ENCODE assay signal across 23 cellular contexts in the genomic region with DNA sequence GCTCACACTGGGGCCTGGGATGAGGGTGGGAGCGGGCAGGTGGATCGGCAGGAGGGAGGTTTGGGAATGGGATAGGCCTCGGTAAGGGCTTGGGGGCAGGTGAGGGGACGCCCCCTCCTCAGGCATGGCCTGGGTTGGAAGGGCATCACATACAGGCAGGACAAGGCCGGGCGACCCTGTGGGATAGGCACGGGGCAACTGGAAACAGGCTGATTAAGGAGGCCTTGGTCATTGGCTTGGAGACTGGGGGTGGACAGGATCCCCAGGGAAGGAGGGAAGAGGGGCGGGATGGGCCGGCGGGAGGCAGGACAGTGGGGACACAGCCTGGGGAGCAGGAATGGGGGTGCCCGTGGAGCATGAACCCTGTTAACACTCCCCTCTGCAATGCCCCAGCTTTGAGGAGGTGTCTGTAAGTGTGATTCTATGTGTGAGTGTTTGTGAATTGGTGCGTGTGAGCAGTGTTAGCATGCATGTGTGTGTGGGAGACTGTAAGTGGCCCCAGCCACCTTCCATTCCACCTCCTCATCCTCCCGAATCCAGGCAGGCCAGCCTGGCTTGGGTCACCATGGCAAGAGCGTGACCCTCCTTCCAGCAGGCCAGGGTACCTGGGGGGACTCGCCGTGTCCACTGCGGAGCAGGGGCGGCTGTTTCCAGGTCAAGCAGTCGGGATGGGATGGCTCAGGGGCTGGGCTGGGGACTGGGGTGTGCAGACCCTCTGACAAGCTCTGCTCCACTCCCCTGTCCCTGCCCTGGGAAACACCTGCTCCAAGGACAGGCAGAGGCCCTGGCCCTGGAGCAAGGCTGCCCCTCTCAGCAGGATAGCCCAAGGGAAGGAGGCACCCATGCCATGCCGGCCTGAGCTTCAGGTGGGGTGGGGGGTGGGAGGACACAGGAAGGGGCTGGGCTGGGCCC. TPM values are rescaled to one million over a fixed set of nuclear protein-coding genes. Genes with fewer than 3 reads are reported as not detected.
DNase-seq lines count a peak whose midpoint lies in the region; ATAC-seq, FAIRE-seq and TF ChIP-seq lines count a peak whose summit lies in the region.
"Had no signal": no experiment of that assay in that cellular context is flagged by ENCODE, and none has a peak within 500 bp of the region (broad histone marks: within the 10 kb centered on the region; RNA-seq: fewer than 3 reads in every experiment).

No MANE protein-coding gene starts in this region.

- H3K27ac ChIP-seq in H1 (ENCODE audit: low read depth, low read length) (no peak overlapping the region), stomach (peak overlapping the region; percentile 94 to 98 (median 98))
- H3K27ac ChIP-seq: BLaER1 treated with 17β-estradiol and CSF1 and Interleukin-3, amounts not matched to agents 10 nM and 100 nM; brain microvascular endothelial cell; thoracic aorta had no signal

- no peak for TF ChIP-seq EP300 in H1 (IDR thresholded peaks at IDR 0.05; ENCODE audit: borderline replicate concordance in 1 of 2, low read depth in 2 of 2, low read length in 2 of 2)
- no peak for TF ChIP-seq EP300 in stomach (IDR thresholded peaks at IDR 0.05)

- H4K8ac ChIP-seq in H1 (ENCODE audit: extremely low read depth, insufficient read depth, low read length), result no peak overlapping the region

- H3K18ac ChIP-seq in H1 (ENCODE audit: extremely low read depth, low read length), result no peak overlapping the region

- WGBS in H1 (ENCODE audit: extremely low coverage in 1 of 2, insufficient coverage in 1 of 2, insufficient read length in 1 of 2, insufficient replicate concordance in 2 of 2, low coverage in 1 of 2, low lambda C conversion rate in 2 of 2, missing lambda C conversion rate in 1 of 2), 2 experiments, result 90% methylated on average over 15 of the region's 20 CpGs; no CpG with 5 or more reads in 1 of the 2 experiments
- WGBS in stomach, 5 donors, result 79 to 91% (median 84%) methylated on average over 15 to 20 of the region's 20 CpGs

- no peak overlapping the region for H2BK20ac ChIP-seq in H1 (ENCODE audit: low read length)

- H4K20me1 ChIP-seq in H1 (replicated peaks in 1 of 2; ENCODE audit: control insufficient read depth in 1 of 2, insufficient read depth in 2 of 2, low read length in 2 of 2), result peaks cover 5 to 11% of the 10 kb centered on the region in 2 experiments

- H2BK12ac ChIP-seq in H1 (ENCODE audit: low read depth, low read length), result no peak overlapping the region

- H3K4me3 Mint-ChIP-seq in activated T-cell treated with anti-CD3 and anti-CD28 coated beads, Interleukin-2, amount 50 U/mL, for 24 hours, result no peak overlapping the region
- no peak overlapping the region for H3K4me3 Mint-ChIP-seq in activated T-cell treated with anti-CD3 and anti-CD28 coated beads, Interleukin-2, amount 50 U/mL, for 72 hours
- H3K4me3 Mint-ChIP-seq in mesothelial cell of epicardium, result no peak overlapping the region
- H3K4me3 Mint-ChIP-seq: HFFc6 had no signal

- H3K9me3 ChIP-seq in H1 (ENCODE audit: insufficient read depth in 2 of 2, low read depth in 1 of 2, low read length in 1 of 2) (no peaks in the 10 kb centered on the region), stomach (no peaks in the 10 kb centered on the region)
- H3K9me3 ChIP-seq: BLaER1 treated with 17β-estradiol and CSF1 and Interleukin-3, amounts not matched to agents 10 nM and 100 nM; thoracic aorta had no signal

- H3K79me1 ChIP-seq in H1 (ENCODE audit: low read depth, low read length), result no peaks in the 10 kb centered on the region

- ATAC-seq in activated T-cell treated with anti-CD3 and anti-CD28 coated beads, Interleukin-2, amount 50 U/mL, for 72 hours (replicated peaks in 1 of 2), result no peak
- ATAC-seq in HG03521 (IDR thresholded peaks at IDR 0.05; ENCODE audit: unreplicated experiment), result no peak

- peaks cover 11% of the 10 kb centered on the region; the same call in 1 of the 2 replicates for H3K23me2 ChIP-seq in H1 (ENCODE audit: low read depth, low read length)

- peak overlapping the region; percentile 29 for H3K27ac Mint-ChIP-seq in activated T-cell treated with anti-CD3 and anti-CD28 coated beads, Interleukin-2, amount 50 U/mL, for 24 hours
- no peak overlapping the region for H3K27ac Mint-ChIP-seq in activated T-cell treated with anti-CD3 and anti-CD28 coated beads, Interleukin-2, amount 50 U/mL, for 72 hours
- peak overlapping the region; percentile 67 for H3K27ac Mint-ChIP-seq in mesothelial cell of epicardium
- H3K27ac Mint-ChIP-seq: HFFc6 had no signal

- H3K79me2 ChIP-seq in H1 (ENCODE audit: control insufficient read depth in 1 of 2, insufficient read depth in 2 of 2, low read length in 2 of 2), result peaks cover 0 to 4% of the 10 kb centered on the region in 2 experiments; a peak in 1 of 4 replicates

- TF ChIP-seq POLR2A in H1 (IDR thresholded peaks at IDR 0.05; ENCODE audit: control extremely low read depth in 1 of 2, low read depth in 2 of 2, low read length in 2 of 2) (no peak), stomach (IDR thresholded peaks at IDR 0.05) (no peak)

- no peaks in the 10 kb centered on the region for H3K9me3 Mint-ChIP-seq in activated T-cell treated with anti-CD3 and anti-CD28 coated beads, Interleukin-2, amount 50 U/mL, for 24 hours
- H3K9me3 Mint-ChIP-seq in activated T-cell treated with anti-CD3 and anti-CD28 coated beads, Interleukin-2, amount 50 U/mL, for 72 hours, result no peaks in the 10 kb centered on the region
- H3K9me3 Mint-ChIP-seq in mesothelial cell of epicardium, result no peaks in the 10 kb centered on the region
- H3K9me3 Mint-ChIP-seq: HFFc6 had no signal

- no peak overlapping the region for H2BK120ac ChIP-seq in H1 (replicated peaks; ENCODE audit: low read depth, low read length)

- FAIRE-seq in H1 (lab: Jason Lieb, UNC), result no peak
- FAIRE-seq: A204.1, GM12891 had no signal

- peaks cover 9% of the 10 kb centered on the region for H3K36me3 Mint-ChIP-seq in activated T-cell treated with anti-CD3 and anti-CD28 coated beads, Interleukin-2, amount 50 U/mL, for 24 hours (ENCODE audit: low read depth)
- peaks cover 4 to 5% of the 10 kb centered on the region in 2 donors for H3K36me3 Mint-ChIP-seq in activated T-cell treated with anti-CD3 and anti-CD28 coated beads, Interleukin-2, amount 50 U/mL, for 72 hours (ENCODE audit: insufficient read depth in 2 of 2)
- no peaks in the 10 kb centered on the region for H3K36me3 Mint-ChIP-seq in mesothelial cell of epicardium

- H3K56ac ChIP-seq in H1 (replicated peaks; ENCODE audit: insufficient read length, low read depth, low read length), result no peak overlapping the region

- CTCF ChIA-PET in H1 (lab: Charles Lee; ENCODE audit: partially characterized antibody), result interaction anchor here (0.9 to 2.4 kb wide), 2 partner anchors 14 to 23 kb away, joined by 4 to 7 read pairs; no protein-coding TSS in a partner anchor

- no peak overlapping the region for H3K9ac ChIP-seq in H1 (replicated peaks in 1 of 4; ENCODE audit: extremely low read depth in 1 of 4, low read depth in 3 of 4, low read length in 3 of 4)

- H3K36me3 ChIP-seq in H1 (ENCODE audit: control insufficient read depth in 2 of 4, insufficient read depth in 4 of 4, low read length in 3 of 4) (no peaks in the 10 kb centered on the region), stomach (peaks cover 0 to 10% (median 8%) of the 10 kb centered on the region in 4 donors)
- H3K36me3 ChIP-seq: thoracic aorta had no signal

- H3K27me3 ChIP-seq in H1 (replicated peaks in 1 of 4; ENCODE audit: control insufficient read depth in 3 of 4, extremely low read depth in 1 of 4, insufficient read depth in 3 of 4, low read length in 3 of 4), result peaks cover 0 to 12% (median 6%) of the 10 kb centered on the region in 4 experiments; a peak in 6 of 7 replicates
- no peaks in the 10 kb centered on the region for H3K27me3 ChIP-seq in stomach
- H3K27me3 ChIP-seq: BLaER1 treated with 17β-estradiol and CSF1 and Interleukin-3, amounts not matched to agents 10 nM and 100 nM; brain microvascular endothelial cell had no signal

- no peak for TF ChIP-seq CTCF in H1 (IDR thresholded peaks at IDR 0.05; ENCODE audit: control extremely low read depth in 1 of 3, insufficient read depth in 1 of 3, low read depth in 1 of 3, low read length in 3 of 3)
- no peak for TF ChIP-seq CTCF in mesothelial cell of epicardium (IDR thresholded peaks at IDR 0.05; ENCODE audit: unreplicated experiment)
- TF ChIP-seq CTCF in stomach (IDR thresholded peaks at IDR 0.05), result no peak

- H3K4me1 Mint-ChIP-seq in activated T-cell treated with anti-CD3 and anti-CD28 coated beads, Interleukin-2, amount 50 U/mL, for 24 hours (ENCODE audit: low read depth), result peaks cover 18% of the 10 kb centered on the region
- H3K4me1 Mint-ChIP-seq in activated T-cell treated with anti-CD3 and anti-CD28 coated beads, Interleukin-2, amount 50 U/mL, for 72 hours (ENCODE audit: low read depth), result peaks cover 15% of the 10 kb centered on the region
- peaks cover 38% of the 10 kb centered on the region for H3K4me1 Mint-ChIP-seq in mesothelial cell of epicardium

- H3K4me2 ChIP-seq in H1 (ENCODE audit: insufficient read depth in 1 of 2, low read depth in 2 of 2, low read length in 2 of 2), result no peak overlapping the region

- H3K4ac ChIP-seq in H1 (replicated peaks; ENCODE audit: insufficient read length, low read depth, low read length), result no peak overlapping the region

- H3K27me3 Mint-ChIP-seq in activated T-cell treated with anti-CD3 and anti-CD28 coated beads, Interleukin-2, amount 50 U/mL, for 24 hours, result no peaks in the 10 kb centered on the region
- no peaks in the 10 kb centered on the region for H3K27me3 Mint-ChIP-seq in activated T-cell treated with anti-CD3 and anti-CD28 coated beads, Interleukin-2, amount 50 U/mL, for 72 hours (ENCODE audit: low read depth)
- no peaks in the 10 kb centered on the region for H3K27me3 Mint-ChIP-seq in mesothelial cell of epicardium (ENCODE audit: low read depth)

- H3K4me3 ChIP-seq in H1 (ENCODE audit: extremely low read depth in 1 of 4, insufficient read depth in 2 of 4, low read depth in 3 of 4, low read length in 4 of 4) (no peak overlapping the region), stomach (no peak overlapping the region)
- H3K4me3 ChIP-seq: BLaER1 treated with 17β-estradiol and CSF1 and Interleukin-3, amounts not matched to agents 10 nM and 100 nM; thoracic aorta had no signal

- no peak overlapping the region for H2BK5ac ChIP-seq in H1 (ENCODE audit: low read depth, low read length)

- H2AFZ ChIP-seq in H1 (ENCODE audit: low read length), result no peak overlapping the region

- no peak overlapping the region for H2BK15ac ChIP-seq in H1 (ENCODE audit: low read length)

- intact Hi-C loops in stomach (cut with DNase I; ENCODE audit: low total_unique reads), result no loop called here

- H3K14ac ChIP-seq in H1 (ENCODE audit: insufficient read length), result no peak overlapping the region

- H3K23ac ChIP-seq in H1 (ENCODE audit: insufficient read length), result no peak overlapping the region

- no peak overlapping the region for H2AK5ac ChIP-seq in H1 (ENCODE audit: low read depth, low read length)

- H3K4me1 ChIP-seq in H1 (replicated peaks in 1 of 4; ENCODE audit: control insufficient read depth in 3 of 4, insufficient read depth in 4 of 4, low read length in 3 of 4) (peaks cover 0 to 15% (median 8%) of the 10 kb centered on the region in 4 experiments; a peak in 5 of 7 replicates), stomach (peaks cover 40 to 75% (median 71%) of the 10 kb centered on the region in 4 donors)

- no peak overlapping the region for H4K5ac ChIP-seq in H1 (ENCODE audit: insufficient read length, low read depth, low read length)

- DNase-seq in activated T-cell treated with anti-CD3 and anti-CD28 coated beads, Interleukin-2, amount 50 U/mL, for 24 hours, result no peak
- DNase-seq in activated T-cell treated with anti-CD3 and anti-CD28 coated beads, Interleukin-2, amount 50 U/mL, for 72 hours, result no peak
- DNase-seq in H1 (ENCODE audit: low read depth in 1 of 2, low spot score in 2 of 2), result no peak
- DNase-seq in mesothelial cell of epicardium (ENCODE audit: low spot score in 2 of 2, unreplicated experiment in 2 of 2), result no peak
- peak; percentile 24 for DNase-seq in stomach
- no peak for DNase-seq in activated T-cell treated with anti-CD3 and anti-CD28 coated beads, Interleukin-2, amount 50 U/mL, for 48 hours
- no peak for DNase-seq in GF-D8 (lab: John Stamatoyannopoulos, UW)
- DNase-seq: activated gamma-delta T cell treated with Interleukin-2 at 50 U/mL for 16 hours, brain microvascular endothelial cell, cortex of kidney, DMS 273 treated with DMSO at 0.1 percent for 48 hours, foreskin fibroblast, HFFc6, NCI-H1436, NCI-H774, OCI-M1 had no signal

- POLR2A ChIA-PET in H1 (lab: Charles Lee; ENCODE audit: partially characterized antibody), result interaction anchor here (1.2 to 2.5 kb wide), 2 partner anchors 10 to 11 kb away, joined by 5 to 7 read pairs; no protein-coding TSS in a partner anchor

- TF ChIP-seq RAD21 in H1 (IDR thresholded peaks at IDR 0.05 in 1 of 2, conservative IDR thresholded peaks at IDR 0.05 in 1 of 2; ENCODE audit: low read depth in 2 of 2, low read length in 2 of 2), result no peak

- H4K91ac ChIP-seq in H1 (replicated peaks; ENCODE audit: insufficient read length, low read length), result peak overlapping the region; percentile 85

RNA-seq across cellular contexts. Expression of gene PIM3, which starts 3.4 kb away (rescaled TPM):
- 100 to 1,000 TPM; 209 to 236 TPM for total RNA-seq in activated T-cell treated with anti-CD3 and anti-CD28 coated beads, Interleukin-2, amount 50 U/mL, for 72 hours
- 30.0 and 31.2 TPM in 2 replicates for total RNA-seq in H1 (2021; fragmentation: NEBNext Ultra II Directional; extraction: Animal tissue kit (Norgen Biotek cat#: 25700))
- polyA plus RNA-seq in H1 (2011; rRNA removed) (22.6 and 40.2 TPM in 2 replicates), stomach (10 to 100 TPM; 75.6 to 87.6 (median 81.6) TPM)
- 20.5 TPM for polyA plus RNA-seq in H1 (2011; cell fraction: cytosol; rRNA removed)
- polyA plus RNA-seq in H1 (2011; cell fraction: nucleus; rRNA removed), result 43.4 TPM
- 16.0 to 28.8 TPM (median 24.5 TPM) in 4 replicates for polyA plus RNA-seq in H1 (2012, experiment 1 of 2)
- polyA plus RNA-seq in H1 (2012, experiment 2 of 2), result 23.8 TPM
- 20.9 TPM for polyA plus RNA-seq in H1 (2013, experiment 1 of 2)
- 21.1 TPM for polyA plus RNA-seq in H1 (2013, experiment 2 of 2)
- 3.8 and 3.9 TPM in 2 replicates for polyA minus RNA-seq in H1 (2011; rRNA and poly(A)+ RNA removed)
- 17.7 TPM for polyA minus RNA-seq in H1 (2011; cell fraction: cytosol; rRNA and poly(A)+ RNA removed)
- 20.5 TPM for polyA minus RNA-seq in H1 (2011; cell fraction: nucleus; rRNA and poly(A)+ RNA removed)
- total RNA-seq in mesothelial cell of epicardium (57.5 to 62.5 TPM (median 59.8 TPM) in 3 replicates), stomach (100 to 1,000 TPM in 3 of 5 donors, 10 to 100 TPM in 2; 51.9 to 802 (median 298) TPM)

RNA-seq across cellular contexts. Expression of gene CRELD2, which starts 38.7 kb away (rescaled TPM):
- 10 to 100 TPM; 24.4 to 33.2 TPM for total RNA-seq in activated T-cell treated with anti-CD3 and anti-CD28 coated beads, Interleukin-2, amount 50 U/mL, for 72 hours
- 36.6 and 39.4 TPM in 2 replicates for total RNA-seq in H1 (2021; fragmentation: NEBNext Ultra II Directional; extraction: Animal tissue kit (Norgen Biotek cat#: 25700))
- 24.5 and 34.3 TPM in 2 replicates for polyA plus RNA-seq in H1 (2011; rRNA removed)
- 35.6 TPM for polyA plus RNA-seq in H1 (2011; cell fraction: cytosol; rRNA removed)
- polyA plus RNA-seq in H1 (2011; cell fraction: nucleus; rRNA removed), result 52.5 TPM
- polyA plus RNA-seq in H1 (2012, experiment 1 of 2), result 19.3 to 35.8 TPM (median 34.6 TPM) in 4 replicates
- polyA plus RNA-seq in H1 (2012, experiment 2 of 2), result 23.7 TPM
- 24.9 TPM for polyA plus RNA-seq in H1 (2013, experiment 1 of 2)
- polyA plus RNA-seq in H1 (2013, experiment 2 of 2), result 26.3 TPM
- 6.1 and 8.2 TPM in 2 replicates for polyA minus RNA-seq in H1 (2011; rRNA and poly(A)+ RNA removed)
- polyA minus RNA-seq in H1 (2011; cell fraction: cytosol; rRNA and poly(A)+ RNA removed), result 8.7 TPM
- polyA minus RNA-seq in H1 (2011; cell fraction: nucleus; rRNA and poly(A)+ RNA removed), result 8.0 TPM
- 41.4 to 42.2 TPM (median 41.9 TPM) in 3 replicates for total RNA-seq in mesothelial cell of epicardium
- total RNA-seq in stomach, result 10 to 100 TPM; 35.4 to 83.0 (median 81.1) TPM
- 10 to 100 TPM; 19.4 to 30.4 (median 29.0) TPM for polyA plus RNA-seq in stomach

RNA-seq across cellular contexts. Expression of gene ALG12, which starts 38.9 kb away (rescaled TPM):
- 10 to 100 TPM; 11.7 to 13.6 TPM for total RNA-seq in activated T-cell treated with anti-CD3 and anti-CD28 coated beads, Interleukin-2, amount 50 U/mL, for 72 hours
- 22.5 and 25.0 TPM in 2 replicates for total RNA-seq in H1 (2021; fragmentation: NEBNext Ultra II Directional; extraction: Animal tissue kit (Norgen Biotek cat#: 25700))
- polyA plus RNA-seq in H1 (2011; rRNA removed) (13.4 and 24.1 TPM in 2 replicates), stomach (1 to 10 TPM; 3.8 to 9.2 (median 8.8) TPM)
- 16.1 TPM for polyA plus RNA-seq in H1 (2011; cell fraction: cytosol; rRNA removed)
- polyA plus RNA-seq in H1 (2011; cell fraction: nucleus; rRNA removed), result 28.5 TPM
- polyA plus RNA-seq in H1 (2012, experiment 1 of 2), result 14.6 to 25.7 TPM (median 22.3 TPM) in 4 replicates
- polyA plus RNA-seq in H1 (2012, experiment 2 of 2), result 19.9 TPM
- 23.8 TPM for polyA plus RNA-seq in H1 (2013, experiment 1 of 2)
- polyA plus RNA-seq in H1 (2013, experiment 2 of 2), result 25.7 TPM
- 20.3 and 23.2 TPM in 2 replicates for polyA minus RNA-seq in H1 (2011; rRNA and poly(A)+ RNA removed)
- polyA minus RNA-seq in H1 (2011; cell fraction: cytosol; rRNA and poly(A)+ RNA removed), result 11.2 TPM
- 7.9 TPM for polyA minus RNA-seq in H1 (2011; cell fraction: nucleus; rRNA and poly(A)+ RNA removed)
- total RNA-seq in mesothelial cell of epicardium (26.4 to 30.9 TPM (median 26.8 TPM) in 3 replicates), stomach (10 to 100 TPM in 2 of 5 donors, 1 to 10 TPM in 3; 2.3 to 30.7 (median 9.4) TPM)

RNA-seq across cellular contexts. Expression of gene IL17REL, which starts 55.4 kb away (rescaled TPM):
- total RNA-seq in activated T-cell treated with anti-CD3 and anti-CD28 coated beads, Interleukin-2, amount 50 U/mL, for 72 hours, result 1 to 10 TPM in 1 of 2 donors, under 1 TPM in 1; 0.36 to 1.1 TPM
- 0.08 and 0.20 TPM in 2 replicates for total RNA-seq in H1 (2021; fragmentation: NEBNext Ultra II Directional; extraction: Animal tissue kit (Norgen Biotek cat#: 25700))
- 0.15 and 0.17 TPM in 2 replicates for polyA plus RNA-seq in H1 (2011; rRNA removed)
- 0.18 TPM for polyA plus RNA-seq in H1 (2011; cell fraction: cytosol; rRNA removed)
- polyA plus RNA-seq in H1 (2011; cell fraction: nucleus; rRNA removed), result 0.63 TPM
- 0.10 to 0.20 TPM (median 0.13 TPM) in 4 replicates for polyA plus RNA-seq in H1 (2012, experiment 1 of 2)
- not detected for polyA plus RNA-seq in H1 (2012, experiment 2 of 2)
- 0.04 TPM for polyA plus RNA-seq in H1 (2013, experiment 1 of 2)
- polyA plus RNA-seq in H1 (2013, experiment 2 of 2), result 0.02 TPM
- polyA minus RNA-seq in H1 (2011; rRNA and poly(A)+ RNA removed), result 0.06 and 0.12 TPM in 2 replicates
- polyA minus RNA-seq in H1 (2011; cell fraction: cytosol; rRNA and poly(A)+ RNA removed), result 0.29 TPM
- polyA minus RNA-seq in H1 (2011; cell fraction: nucleus; rRNA and poly(A)+ RNA removed), result 0.90 TPM
- 0.29 to 0.31 TPM (median 0.31 TPM) in 3 replicates for total RNA-seq in mesothelial cell of epicardium
- total RNA-seq in stomach, result 1 to 10 TPM in 1 of 5 donors, under 1 TPM in 2, not detected in 2; 0.87 to 1.2 (median 0.92) TPM
- polyA plus RNA-seq in stomach, result under 1 TPM in 1 of 3 donors, not detected in 2; 0.03 TPM
- total RNA-seq: HFFc6, HT1080, SK-MEL-5, thoracic aorta had no signal
